In genomic region chr2:128196026-128196822, GRCh38 we compare ENCODE assay signal across 8 cellular contexts.
DNase-seq lines count a peak whose midpoint lies in the region; ATAC-seq, FAIRE-seq and TF ChIP-seq lines count a peak whose summit lies in the region.

No MANE protein-coding gene starts in this region.

- no peaks in the 10 kb centered on the region for H3K9me3 ChIP-seq in GM12878 (replicated peaks; ENCODE audit: control insufficient read depth, insufficient read depth, low read length)
- H3K9me3 ChIP-seq in muscle layer of duodenum (ENCODE audit: control insufficient read depth in 1 of 2, low read length in 2 of 2) = no peaks in the 10 kb centered on the region
- no peaks in the 10 kb centered on the region for H3K9me3 ChIP-seq in thyroid gland
- H3K9me3 ChIP-seq in tibial artery = no peaks in the 10 kb centered on the region

- no peak; a peak in 1 of 6 replicates for TF ChIP-seq CTCF in GM12878 (IDR thresholded peaks at IDR 0.05 in 2 of 3, conservative IDR thresholded peaks at IDR 0.05 in 1 of 3; ENCODE audit: control insufficient read depth in 2 of 3, extremely low read depth in 1 of 3, insufficient read depth in 1 of 3, low read depth in 3 of 3, low read length in 3 of 3)
- TF ChIP-seq CTCF in thyroid gland (IDR thresholded peaks at IDR 0.05) = no peak
- no peak for TF ChIP-seq CTCF in tibial artery (IDR thresholded peaks at IDR 0.05)

- H3K36me3 ChIP-seq in GM12878 (ENCODE audit: control insufficient read depth in 2 of 2, insufficient read depth in 2 of 2, low read length in 1 of 2) (peaks cover 0 to 4% of the 10 kb centered on the region in 2 experiments; a peak in 2 of 4 replicates), muscle layer of duodenum (ENCODE audit: control insufficient read depth in 1 of 2, insufficient read depth in 2 of 2, low read length in 2 of 2) (peaks cover 0 to 3% of the 10 kb centered on the region in 2 donors), thyroid gland (peaks cover 0 to 9% of the 10 kb centered on the region in 2 donors), tibial artery (peaks cover 3 to 10% (median 9%) of the 10 kb centered on the region in 3 donors)

- FAIRE-seq in GM12878 (lab: Jason Lieb, UNC) = no peak

- no peak for TF ChIP-seq RAD21 in GM12878 (IDR thresholded peaks at IDR 0.05; ENCODE audit: insufficient read depth, low read depth, low read length)

- 25% methylated on average over 8 of the region's 10 CpGs for WGBS in GM12878 (ENCODE audit: insufficient coverage, insufficient replicate concordance, low lambda C conversion rate, missing lambda C conversion rate)
- WGBS in thyroid gland, 2 donors = 74 to 77% methylated on average over 10 of the region's 10 CpGs

- no peaks in the 10 kb centered on the region for H4K20me1 ChIP-seq in GM12878 (ENCODE audit: control insufficient read depth, insufficient read depth)

- no peak overlapping the region for H2AFZ ChIP-seq in GM12878 (ENCODE audit: control insufficient read depth, low read depth, low read length)

- DNase-seq in GM03348 (ENCODE audit: low spot score) = peak; percentile 28
- DNase-seq in GM12878 (ENCODE audit: low read depth, low spot score) = no peak
- no peak for DNase-seq in thyroid gland
- DNase-seq in DMS53 (lab: John Stamatoyannopoulos, UW) = no peak
- DNase-seq in SW480 (ENCODE audit: low spot score) = no peak
- no peak for DNase-seq in tibial artery

- CTCF ChIA-PET in GM12878 (lab: Yijun Ruan, JAX) = interaction anchor here (1.2 kb wide), 1 partner anchor 37 kb away, joined by 5 read pairs; no protein-coding TSS in a partner anchor

- TF ChIP-seq POLR2A in GM12878 (IDR thresholded peaks at IDR 0.05; ENCODE audit: low read depth, low read length) = no peak
- TF ChIP-seq POLR2A in thyroid gland (IDR thresholded peaks at IDR 0.05) = no peak

- in situ Hi-C loops in GM12878 (cut with MboI) = no loop called here

- POLR2A ChIA-PET in GM12878 (lab: Charles Lee) = no interaction called here

- H3K79me2 ChIP-seq in GM12878 (ENCODE audit: control insufficient read depth, insufficient read depth, low read length) = no peaks in the 10 kb centered on the region

- no peak for TF ChIP-seq EP300 in GM12878 (IDR thresholded peaks at IDR 0.05; ENCODE audit: borderline replicate concordance in 1 of 2, control insufficient read depth in 1 of 2, low read depth in 2 of 2, low read length in 2 of 2)

- no peaks in the 10 kb centered on the region for H3K27me3 ChIP-seq in GM12878 (replicated peaks in 1 of 2; ENCODE audit: control insufficient read depth in 2 of 2, insufficient read depth in 2 of 2, low read length in 1 of 2)
- H3K27me3 ChIP-seq in muscle layer of duodenum (ENCODE audit: low read depth, low read length) = no peaks in the 10 kb centered on the region
- H3K27me3 ChIP-seq in thyroid gland = no peaks in the 10 kb centered on the region
- no peaks in the 10 kb centered on the region for H3K27me3 ChIP-seq in tibial artery

- SMC1A ChIA-PET in GM12878 (lab: Charles Lee; ENCODE audit: uncharacterized antibody, unreplicated experiment) = no interaction called here

- peak; percentile 83 for ATAC-seq in HG02884 (IDR thresholded peaks at IDR 0.05; ENCODE audit: unreplicated experiment)
- ATAC-seq in GM12878 = peak; percentile 61

- intact Hi-C loops in GM12878 (cut with micrococcal nuclease; ENCODE audit: unreplicated experiment) = no loop called here
- intact Hi-C loops in thyroid gland (cut with DNase I) = no loop called here
- intact Hi-C loops in tibial artery (cut with DNase I; ENCODE audit: low total_unique reads) = no loop called here

- RAD21 ChIA-PET in GM12878 (lab: Charles Lee; ENCODE audit: unreplicated experiment) = no interaction called here

- no peak overlapping the region for H3K9ac ChIP-seq in GM12878 (ENCODE audit: control insufficient read depth, insufficient read depth, low read length)

- H3K4me3 ChIP-seq in GM12878 (no peak overlapping the region), muscle layer of duodenum (ENCODE audit: low read depth in 1 of 2, low read length in 2 of 2) (peak overlapping the region in 1 of 2 donors; percentile 45), thyroid gland (replicated peaks in 1 of 3) (no peak overlapping the region), tibial artery (no peak overlapping the region)

- H3K4me1 ChIP-seq in GM12878 (ENCODE audit: control insufficient read depth, insufficient read depth, low read length) (peaks cover 3% of the 10 kb centered on the region; the same call in 1 of the 2 replicates), muscle layer of duodenum (ENCODE audit: control insufficient read depth in 1 of 2, insufficient read depth in 2 of 2, low read length in 2 of 2) (peaks cover 12 to 15% of the 10 kb centered on the region in 2 donors), thyroid gland (peaks cover 5 to 8% of the 10 kb centered on the region in 2 donors), tibial artery (no peaks in the 10 kb centered on the region)

- no TSS peak for BruUV-seq in GM12878 (replicated peaks; lab: Mats Ljungman, UMichigan)

- no peak overlapping the region for H3K4me2 ChIP-seq in GM12878 (ENCODE audit: control insufficient read depth, insufficient read depth)

- H3K27ac ChIP-seq in GM12878 (ENCODE audit: control insufficient read depth, insufficient read depth) = no peak overlapping the region
- H3K27ac ChIP-seq in muscle layer of duodenum (ENCODE audit: low read length) = peak overlapping the region; percentile 41
- no peak overlapping the region for H3K27ac ChIP-seq in thyroid gland
- no peak overlapping the region for H3K27ac ChIP-seq in tibial artery

TF ChIP-seq in GM12878, 131 proteins besides CTCF, POLR2A, EP300 and RAD21:
- TF ChIP-seq SUZ12 (IDR thresholded peaks at IDR 0.05; ENCODE audit: unreplicated experiment) (no peak), SPI1 (IDR thresholded peaks at IDR 0.05; ENCODE audit: borderline replicate concordance, insufficient read depth, low read depth, low read length) (peak; percentile 36; the same call in 1 of the 2 replicates)
